In genomic region chrX:14926471-14926870, GRCh38 we compare ENCODE assay signal across 18 cellular contexts. TPM values are rescaled to one million over a fixed set of nuclear protein-coding genes. Genes with fewer than 3 reads are reported as not detected.
DNase-seq lines count a peak whose midpoint lies in the region; ATAC-seq, FAIRE-seq and TF ChIP-seq lines count a peak whose summit lies in the region.
"Had no signal": no experiment of that assay in that cellular context is flagged by ENCODE, and none has a peak within 500 bp of the region (broad histone marks: within the 10 kb centered on the region; RNA-seq: fewer than 3 reads in every experiment).

No MANE protein-coding gene starts in this region.

- no peak overlapping the region for H3K27ac Mint-ChIP-seq in astrocyte (ENCODE audit: unreplicated experiment)
- H3K27ac Mint-ChIP-seq: CD8-positive, alpha-beta memory T cell had no signal

- H3K4me1 ChIP-seq in SK-N-SH (ENCODE audit: control insufficient read depth in 1 of 2, insufficient read depth in 2 of 2, low read depth in 1 of 2, low read length in 1 of 2): 0 out of 4 replicates have a peak, but pooled peaks cover 0 to 7% of the 10 kb centered on the region in 2 experiments
- H3K4me1 ChIP-seq in GM23248 (ENCODE audit: insufficient read depth): peaks cover 34% of the 10 kb centered on the region
- H3K4me1 ChIP-seq in astrocyte (ENCODE audit: insufficient read depth, low read length): peaks cover 8% of the 10 kb centered on the region
- H3K4me1 ChIP-seq: BLaER1, Caco-2 had no signal

- peak overlapping the region; percentile 54; the same call in 1 of the 2 replicates for H2AFZ ChIP-seq in SK-N-SH (ENCODE audit: low read depth)
- peak overlapping the region; percentile 39; the same call in 1 of the 2 replicates for H2AFZ ChIP-seq in GM23248
- no peak overlapping the region for H2AFZ ChIP-seq in astrocyte (ENCODE audit: low read depth, low read length)

- TF ChIP-seq CTCF in SK-N-SH (IDR thresholded peaks at IDR 0.05): no peak
- no peak for TF ChIP-seq CTCF in astrocyte (IDR thresholded peaks at IDR 0.05; ENCODE audit: insufficient read depth, low read depth, low read length)

- POLR2A ChIA-PET in SK-N-SH (lab: Yijun Ruan, JAX): no interaction called here

- no peak for TF ChIP-seq RAD21 in SK-N-SH (IDR thresholded peaks at IDR 0.05; ENCODE audit: low read length)

- no peaks in the 10 kb centered on the region for H3K27me3 Mint-ChIP-seq in astrocyte (ENCODE audit: low read depth, unreplicated experiment)

- no peak overlapping the region for H3K4me3 Mint-ChIP-seq in astrocyte (ENCODE audit: unreplicated experiment)
- H3K4me3 Mint-ChIP-seq: CD8-positive, alpha-beta memory T cell had no signal

- H3K36me3 Mint-ChIP-seq in astrocyte (ENCODE audit: low read depth, unreplicated experiment): no peaks in the 10 kb centered on the region
- H3K36me3 Mint-ChIP-seq: CD8-positive, alpha-beta memory T cell had no signal

- no peaks in the 10 kb centered on the region for H3K79me2 ChIP-seq in SK-N-SH (ENCODE audit: insufficient read depth)
- no peaks in the 10 kb centered on the region for H3K79me2 ChIP-seq in GM23248 (ENCODE audit: insufficient read depth)
- no peaks in the 10 kb centered on the region for H3K79me2 ChIP-seq in astrocyte (ENCODE audit: insufficient read depth, low read length)

- H3K9ac ChIP-seq in SK-N-SH: no peak overlapping the region
- no peak overlapping the region for H3K9ac ChIP-seq in GM23248
- no peak overlapping the region for H3K9ac ChIP-seq in astrocyte (ENCODE audit: low read length)
- H3K9ac ChIP-seq: BLaER1 had no signal

- H4K20me1 ChIP-seq in SK-N-SH (ENCODE audit: insufficient read depth) (no peaks in the 10 kb centered on the region), GM23248 (ENCODE audit: insufficient read depth) (no peaks in the 10 kb centered on the region), astrocyte (ENCODE audit: insufficient read depth, low read length) (no peaks in the 10 kb centered on the region)
- H4K20me1 ChIP-seq: BLaER1 had no signal

- H3K27me3 ChIP-seq in SK-N-SH (ENCODE audit: insufficient read depth) (no peaks in the 10 kb centered on the region), GM23248 (replicated peaks; ENCODE audit: insufficient read depth) (no peaks in the 10 kb centered on the region), astrocyte (ENCODE audit: insufficient read depth, low read length) (no peaks in the 10 kb centered on the region)

- H3K27ac ChIP-seq in SK-N-SH (ENCODE audit: low read depth in 2 of 2, low read length in 1 of 2) (0 out of 4 replicates have a peak overlapping the region, but pooled peaks of 1 of the 2 experiments have one; percentile 11), GM23248 (peak overlapping the region; percentile 33), astrocyte (ENCODE audit: low read depth, low read length) (no peak overlapping the region)
- H3K27ac ChIP-seq: 22Rv1, BLaER1 had no signal

- CTCF ChIA-PET in SK-N-SH (lab: Yijun Ruan, JAX): no interaction called here

- DNase-seq in SK-N-SH (no peak), GM23248 (no peak), astrocyte (ENCODE audit: low read depth) (no peak), lung microvascular endothelial cell (ENCODE audit: low read depth in 2 of 2) (peak; percentile 29 to 53), cerebellar cortex (ENCODE audit: low spot score) (no peak)
- DNase-seq: Caco-2; CD8-positive, alpha-beta memory T cell; DND-41; GF-D8 had no signal

- in situ Hi-C loops in GM23248 (cut with MboI): no loop called here

- H3K9me3 Mint-ChIP-seq in astrocyte (ENCODE audit: unreplicated experiment): no peaks in the 10 kb centered on the region
- H3K9me3 Mint-ChIP-seq: CD8-positive, alpha-beta memory T cell had no signal

- H3K4me3 ChIP-seq in SK-N-SH (ENCODE audit: low read depth in 2 of 2, low read length in 1 of 2) (no peak overlapping the region), GM23248 (no peak overlapping the region), astrocyte (ENCODE audit: insufficient read depth, low read depth, low read length) (no peak overlapping the region)
- H3K4me3 ChIP-seq: BLaER1 had no signal

- TF ChIP-seq EP300 in SK-N-SH (IDR thresholded peaks at IDR 0.05; ENCODE audit: borderline replicate concordance in 1 of 2, low read depth in 1 of 2, low read length in 1 of 2): no peak

- H3K9me3 ChIP-seq in SK-N-SH (no peaks in the 10 kb centered on the region), GM23248 (ENCODE audit: low read depth) (no peaks in the 10 kb centered on the region), astrocyte (ENCODE audit: insufficient read depth, low read depth, low read length) (no peaks in the 10 kb centered on the region)
- H3K9me3 ChIP-seq: BLaER1, Caco-2 had no signal

- H3K4me2 ChIP-seq in SK-N-SH (no peak overlapping the region; the same call in 1 of the 2 replicates), GM23248 (ENCODE audit: unreplicated experiment) (peak overlapping the region; percentile 36), astrocyte (ENCODE audit: low read length) (no peak overlapping the region)
- H3K4me2 ChIP-seq: BLaER1 had no signal

- H3K9me2 ChIP-seq in SK-N-SH (no peaks in the 10 kb centered on the region), GM23248 (ENCODE audit: insufficient read depth) (no peaks in the 10 kb centered on the region)

- WGBS in SK-N-SH (ENCODE audit: low lambda C conversion rate): 44% methylated on average over 1 of the region's 1 CpG
- WGBS in GM23248 (ENCODE audit: low coverage in 1 of 2, low lambda C conversion rate in 2 of 2, missing lambda C conversion rate in 2 of 2), 2 experiments: 5 to 11% methylated on average over 1 of the region's 1 CpG

- FAIRE-seq in astrocyte (lab: Jason Lieb, UNC): peak; percentile 43
- FAIRE-seq: H54, HepG2, HTR-8/SVneo had no signal

- H3K36me3 ChIP-seq in SK-N-SH (replicated peaks in 1 of 2; ENCODE audit: control insufficient read depth in 1 of 2, insufficient read depth in 2 of 2, low read length in 1 of 2) (no peaks in the 10 kb centered on the region), GM23248 (ENCODE audit: low read depth) (no peaks in the 10 kb centered on the region), astrocyte (ENCODE audit: insufficient read depth, low read length) (no peaks in the 10 kb centered on the region)
- H3K36me3 ChIP-seq: BLaER1 had no signal

- H3F3A ChIP-seq in SK-N-SH (replicated peaks; ENCODE audit: insufficient read depth) (peaks cover 4% of the 10 kb centered on the region), GM23248 (ENCODE audit: insufficient read depth) (peaks cover 12% of the 10 kb centered on the region)

- peaks cover 12% of the 10 kb centered on the region for H3K4me1 Mint-ChIP-seq in astrocyte (ENCODE audit: low read depth, unreplicated experiment)
- H3K4me1 Mint-ChIP-seq: CD8-positive, alpha-beta memory T cell had no signal

- ATAC-seq in SK-N-SH treated with all-trans-retinoic acid at 6 μM for 48 hours: no peak
- ATAC-seq in GM21390 (IDR thresholded peaks at IDR 0.05; ENCODE audit: unreplicated experiment): no peak
- no peak for ATAC-seq in HG02970 (IDR thresholded peaks at IDR 0.05; ENCODE audit: low FRiP score, unreplicated experiment)
- ATAC-seq: HCT116, HepG2 had no signal

TF ChIP-seq in SK-N-SH, 30 proteins besides CTCF, POLR2A, EP300 and RAD21:
- no peak for TF ChIP-seq CHD2 (IDR thresholded peaks at IDR 0.05; ENCODE audit: low read length, partially characterized antibody)

TF ChIP-seq in SK-N-SH treated with all-trans-retinoic acid at 6 μM for 48 hours, 23 proteins besides CTCF, POLR2A, EP300 and RAD21:
- TF ChIP-seq CREB5 (CRISPR knock-in tag; IDR thresholded peaks at IDR 0.05; ENCODE audit: low read depth): no peak
- TF ChIP-seq ZNF8 (CRISPR knock-in tag; IDR thresholded peaks at IDR 0.05): no peak
- TF ChIP-seq ZC3H10 (CRISPR knock-in tag; IDR thresholded peaks at IDR 0.05): no peak
- TF ChIP-seq ARNTL (CRISPR knock-in tag; IDR thresholded peaks at IDR 0.05; ENCODE audit: borderline replicate concordance, low read depth): no peak
- TF ChIP-seq TCF4 (CRISPR knock-in tag; IDR thresholded peaks at IDR 0.05; ENCODE audit: borderline replicate concordance): no peak

RNA-seq across cellular contexts. Expression of gene MOSPD2, which starts 53.2 kb away (rescaled TPM):
- polyA plus RNA-seq in SK-N-SH (2012; rRNA removed) (7.6 and 11.6 TPM in 2 replicates), GM23248 (2016; fragmentation: Nextera tagmentation; extraction: Ambion mirVana) (27.9 and 31.0 TPM in 2 replicates)
- 9.2 and 11.4 TPM in 2 replicates for polyA plus RNA-seq in SK-N-SH (2012; cell fraction: cytosol; rRNA removed)
- polyA plus RNA-seq in SK-N-SH (2012; cell fraction: nucleus; rRNA removed): 11.7 and 28.5 TPM in 2 replicates
- 28.5 and 29.7 TPM in 2 replicates for total RNA-seq in GM23248 (2014; rRNA removed; shearing (Covaris generic))
- total RNA-seq in astrocyte (13.9 and 14.6 TPM in 2 replicates), lung microvascular endothelial cell (5.4 and 6.9 TPM in 2 replicates)

RNA-seq across cellular contexts. Expression of gene FANCB, which starts 53.6 kb away (rescaled TPM):
- polyA plus RNA-seq in SK-N-SH (2012; rRNA removed): 0.81 and 1.2 TPM in 2 replicates
- 0.94 and 1.1 TPM in 2 replicates for polyA plus RNA-seq in SK-N-SH (2012; cell fraction: cytosol; rRNA removed)
- polyA plus RNA-seq in SK-N-SH (2012; cell fraction: nucleus; rRNA removed): 1.2 and 1.9 TPM in 2 replicates
- total RNA-seq in GM23248 (2014; rRNA removed; shearing (Covaris generic)): 6.4 and 9.7 TPM in 2 replicates
- polyA plus RNA-seq in GM23248 (2016; fragmentation: Nextera tagmentation; extraction: Ambion mirVana): 4.2 and 4.8 TPM in 2 replicates
- total RNA-seq in astrocyte: 1.9 and 2.8 TPM in 2 replicates
- total RNA-seq in lung microvascular endothelial cell: 1.8 and 2.4 TPM in 2 replicates

Comparison
In these comparisons a context has a peak if more than half of its experiments do, and no peak if none do; other contexts are left out.
1. DNase-seq: peak in lung microvascular endothelial cell (2 of 2); none in SK-N-SH (single experiment), GM23248 (single experiment), astrocyte (single experiment) and cerebellar cortex (single experiment).